In the genomic region with DNA sequence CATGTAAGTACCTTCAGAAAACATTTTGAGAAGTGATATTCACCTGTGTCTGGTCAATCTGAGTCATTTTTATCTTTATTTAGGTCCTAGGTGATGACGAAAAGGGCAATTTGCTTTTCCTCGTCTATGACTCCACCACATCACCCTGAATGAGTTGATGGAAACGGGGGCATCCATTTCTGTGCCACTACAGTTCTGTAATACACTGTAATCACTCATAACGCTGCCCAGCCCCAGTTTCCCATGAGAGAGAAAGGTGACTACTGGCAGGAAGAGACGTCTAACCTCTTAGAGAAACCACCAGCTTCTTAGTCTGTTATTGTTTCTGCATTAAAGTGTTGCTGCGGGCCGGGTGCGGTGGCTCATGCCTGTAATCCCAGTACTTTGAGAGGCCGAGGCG, we compare ENCODE assay signal across 16 cellular contexts.
"Had no signal": no experiment of that assay in that cellular context is flagged by ENCODE, and none has a peak within 500 bp of the region (broad histone marks: within the 10 kb centered on the region; RNA-seq: fewer than 3 reads in every experiment).

No MANE protein-coding gene starts in this region.

- ATAC-seq: gastroesophageal sphincter, left lung had no signal

- H3K27ac Mint-ChIP-seq: activated CD4-positive, alpha-beta T cell treated with anti-CD3 and anti-CD28 coated beads, Interleukin-2, amount 10 ng/mL, durations not matched to agents 24 days and 14 days; nephron progenitor cell had no signal

- H3K4me1 Mint-ChIP-seq: activated CD4-positive, alpha-beta T cell treated with anti-CD3 and anti-CD28 coated beads, Interleukin-2, amount 10 ng/mL, durations not matched to agents 24 days and 14 days; nephron progenitor cell had no signal

- H3K4me3 Mint-ChIP-seq: activated CD4-positive, alpha-beta T cell treated with anti-CD3 and anti-CD28 coated beads, Interleukin-2, amount 10 ng/mL, durations not matched to agents 24 days and 14 days; nephron progenitor cell had no signal

- H3K27me3 ChIP-seq: adrenal gland, colonic mucosa, gastroesophageal sphincter, left lung, thyroid gland, vagina had no signal

- H3K9me3 ChIP-seq: adrenal gland, colonic mucosa, thyroid gland, vagina had no signal

- H3K4me1 ChIP-seq: adrenal gland, colonic mucosa, gastroesophageal sphincter, left lung, thyroid gland, vagina had no signal

- H3K36me3 ChIP-seq: adrenal gland, colonic mucosa, gastroesophageal sphincter, left lung, thyroid gland, vagina had no signal

- FAIRE-seq: keratinocyte had no signal

- H3K4me3 ChIP-seq: adrenal gland, colonic mucosa, gastroesophageal sphincter, left lung, thyroid gland, vagina had no signal

- H3K27ac ChIP-seq: adrenal gland, colonic mucosa, gastroesophageal sphincter, left lung, thyroid gland, vagina, VCaP had no signal

- DNase-seq: activated CD4-positive, alpha-beta T cell treated with anti-CD3 and anti-CD28 coated beads, Interleukin-2, amount 10 ng/mL, durations not matched to agents 24 days and 14 days; activated naive CD4-positive, alpha-beta T cell treated with Interleukin-2 at 50 U/mL for 16 hours; adrenal gland; colonic mucosa; effector memory CD4-positive, alpha-beta T cell; left lung; nephron progenitor cell; stimulated activated CD4-positive, alpha-beta T cell treated with anti-CD3 and anti-CD28 coated beads, Interleukin-12 subunit alpha, Interleukin-12 subunit beta, amount 100 ng/mL, for 4 hours; stimulated activated CD4-positive, alpha-beta T cell treated with anti-CD3 and anti-CD28 coated beads, Interleukin-2, amount 100 ng/mL, for 48 hours; stimulated activated CD8-positive, alpha-beta memory T cell treated with anti-CD3 and anti-CD28 coated beads, Interleukin-4, amount 100 ng/mL, for 48 hours; T-helper 1 cell; thyroid gland had no signal
